Comparison of ENCODE assay signal across 8 cellular contexts in the genomic region with DNA sequence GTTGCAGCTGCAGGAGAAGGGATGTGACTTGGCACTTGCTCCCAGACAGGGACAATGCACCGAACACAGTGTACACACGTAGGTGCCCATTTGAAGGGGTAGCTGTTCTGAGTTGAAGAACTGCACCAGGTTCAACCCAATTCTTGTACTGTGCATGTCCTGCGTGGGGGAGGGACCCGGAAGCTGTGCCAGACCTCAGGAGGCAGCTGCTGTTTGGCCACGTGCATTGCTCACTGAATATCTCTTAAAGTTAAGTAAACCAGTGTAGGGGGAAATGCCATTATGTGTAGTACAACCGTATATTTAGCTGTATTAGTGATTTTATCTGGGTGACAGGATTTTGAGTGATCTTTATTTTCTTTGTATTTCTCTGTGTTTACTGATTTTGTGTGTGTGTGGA. TPM values are rescaled to one million over a fixed set of nuclear protein-coding genes. Genes with fewer than 3 reads are reported as not detected.
A peak's percentile ranks its signal among the peaks of the same experiment; 100 is the strongest.
DNase-seq lines count a peak whose midpoint lies in the region; ATAC-seq, FAIRE-seq and TF ChIP-seq lines count a peak whose summit lies in the region.

No MANE protein-coding gene starts in this region.

- H3K36me3 Mint-ChIP-seq in activated naive CD8-positive, alpha-beta T cell, result no peaks in the 10 kb centered on the region

- intact Hi-C loops in kidney (cut with DNase I) (no loop called here), aorta (cut with DNase I) (no loop called here)

- H3K27me3 Mint-ChIP-seq in activated naive CD8-positive, alpha-beta T cell, result no peaks in the 10 kb centered on the region

- H3K36me3 ChIP-seq in kidney (ENCODE audit: control insufficient read depth in 1 of 2, insufficient read depth in 2 of 2, low read length in 2 of 2) (no peaks in the 10 kb centered on the region), stomach smooth muscle (ENCODE audit: control insufficient read depth in 2 of 2, insufficient read depth in 2 of 2, low read length in 2 of 2) (no peaks in the 10 kb centered on the region), aorta (ENCODE audit: control insufficient read depth in 1 of 2, insufficient read depth in 2 of 2, low read length in 1 of 2) (no peaks in the 10 kb centered on the region)

- CTCF ChIA-PET in A549 (lab: Yijun Ruan, JAX), result interaction anchor here (0.8 to 9.2 kb wide), 35 partner anchors 10 to 1353 kb away, joined by 3 to 161 read pairs (median 5); partner anchors contain the start of gene RBBP7

- H3K9me3 Mint-ChIP-seq in activated naive CD8-positive, alpha-beta T cell (ENCODE audit: low read depth), result no peaks in the 10 kb centered on the region

- peak overlapping the region; percentile 87 for H3K4me2 ChIP-seq in A549

- H3K27ac Mint-ChIP-seq in activated naive CD8-positive, alpha-beta T cell, result peak overlapping the region; percentile 16

- H3K9me3 ChIP-seq in A549 (no peaks in the 10 kb centered on the region), kidney (ENCODE audit: control insufficient read depth in 1 of 2, low read length in 2 of 2) (no peaks in the 10 kb centered on the region), stomach smooth muscle (ENCODE audit: control insufficient read depth in 2 of 2, low read length in 2 of 2) (no peaks in the 10 kb centered on the region), aorta (ENCODE audit: control insufficient read depth, low read length) (no peaks in the 10 kb centered on the region)

- H3K27me3 ChIP-seq in stomach smooth muscle (ENCODE audit: control insufficient read depth in 1 of 2, insufficient read depth in 2 of 2, low read length in 2 of 2) (peaks cover 0 to 8% of the 10 kb centered on the region in 2 donors), aorta (ENCODE audit: control insufficient read depth in 1 of 2, insufficient read depth in 2 of 2, low read length in 1 of 2) (no peaks in the 10 kb centered on the region)

- no peak for TF ChIP-seq RAD21 in A549 (conservative IDR thresholded peaks at IDR 0.05 in 1 of 2, IDR thresholded peaks at IDR 0.05 in 1 of 2)

- H3K27ac ChIP-seq in A549, result peak overlapping the region; percentile 73 to 86
- H3K27ac ChIP-seq in kidney (ENCODE audit: low read depth in 2 of 2, low read length in 2 of 2), result no peak overlapping the region
- no peak overlapping the region for H3K27ac ChIP-seq in stomach smooth muscle (ENCODE audit: low read length)
- H3K27ac ChIP-seq in aorta (ENCODE audit: low read depth in 1 of 2, low read length in 2 of 2), result no peak overlapping the region

- DNase-seq in A549 (ENCODE audit: low read depth in 1 of 2, low spot score in 1 of 2) (peak in 1 of 2 experiments; percentile 21), GM10266 (ENCODE audit: extremely low spot score) (peak; percentile 3), NCI-H1092 (lab: John Stamatoyannopoulos, UW) (peak; percentile 28), kidney (no peak), aorta (no peak), D341Med (ENCODE audit: low spot score) (no peak)

- ATAC-seq in A549 (peak; percentile 62 to 63), aorta (ENCODE audit: low FRiP score) (no peak)

- POLR2A ChIA-PET in A549 (lab: Yijun Ruan, JAX), result interaction anchor here (0.5 to 2.7 kb wide), 5 partner anchors 11 to 231 kb away, joined by 3 to 22 read pairs (median 4); partner anchors contain the start of gene RBBP7

- peak overlapping the region; percentile 50 for H3K4me3 ChIP-seq in A549
- peak overlapping the region; percentile 42 to 73 for H3K4me3 ChIP-seq in kidney (ENCODE audit: low read length in 2 of 2)
- H3K4me3 ChIP-seq in stomach smooth muscle (ENCODE audit: low read length in 2 of 2), result peak overlapping the region; percentile 63 to 74
- H3K4me3 ChIP-seq in aorta (ENCODE audit: low read length in 2 of 2), result no peak overlapping the region

- peak overlapping the region; percentile 83 for H3K4me3 Mint-ChIP-seq in activated naive CD8-positive, alpha-beta T cell

- peaks cover 9% of the 10 kb centered on the region for H3K4me1 Mint-ChIP-seq in activated naive CD8-positive, alpha-beta T cell (ENCODE audit: low read depth)

- H3K9ac ChIP-seq in kidney (ENCODE audit: low read length in 2 of 2) (no peak overlapping the region), stomach smooth muscle (ENCODE audit: low read length in 2 of 2) (no peak overlapping the region)

- peak; percentile 13 for FAIRE-seq in A549 (lab: Jason Lieb, UNC)
- FAIRE-seq in kidney (lab: Jason Lieb, UNC), result no peak

- no peak for TF ChIP-seq POLR2A in A549 (IDR thresholded peaks at IDR 0.05; ENCODE audit: low read length)

- H3K4me1 ChIP-seq in A549, result no peaks in the 10 kb centered on the region
- peaks cover 0 to 4% of the 10 kb centered on the region in 2 donors for H3K4me1 ChIP-seq in kidney (ENCODE audit: control insufficient read depth in 1 of 2, insufficient read depth in 1 of 2, low read depth in 1 of 2, low read length in 2 of 2)
- H3K4me1 ChIP-seq in stomach smooth muscle (ENCODE audit: control insufficient read depth, insufficient read depth, low read length), result no peaks in the 10 kb centered on the region
- H3K4me1 ChIP-seq in aorta (ENCODE audit: control insufficient read depth in 1 of 2, insufficient read depth in 2 of 2, low read length in 2 of 2), result peaks cover 0 to 2% of the 10 kb centered on the region in 2 donors

- TF ChIP-seq CTCF in A549 (IDR thresholded peaks at IDR 0.05) (no peak), GM10266 (IDR thresholded peaks at IDR 0.05; ENCODE audit: control insufficient read depth, insufficient read depth, low read depth, missing control alignments) (no peak), kidney (IDR thresholded peaks at IDR 0.05; ENCODE audit: borderline replicate concordance, extremely low read depth, insufficient read depth) (no peak)

- WGBS in A549 (ENCODE audit: missing lambda C conversion rate), result 22% methylated on average over 6 of the region's 6 CpGs
- WGBS in aorta, 2 donors, result 4 to 26% methylated on average over 6 of the region's 6 CpGs

- no peak for TF ChIP-seq EP300 in A549 (IDR thresholded peaks at IDR 0.05)

TF ChIP-seq in A549, 52 proteins besides CTCF, POLR2A, EP300 and RAD21:
- TF ChIP-seq, protein P1, sequence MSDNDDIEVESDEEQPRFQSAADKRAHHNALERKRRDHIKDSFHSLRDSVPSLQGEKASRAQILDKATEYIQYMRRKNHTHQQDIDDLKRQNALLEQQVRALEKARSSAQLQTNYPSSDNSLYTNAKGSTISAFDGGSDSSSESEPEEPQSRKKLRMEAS (IDR thresholded peaks at IDR 0.05), result peak; percentile 19; the same call in 1 of the 2 replicates
- no peak for TF ChIP-seq ZNF302 (CRISPR knock-in tag; IDR thresholded peaks at IDR 0.05)

RNA-seq across cellular contexts. Expression of gene RBBP7, which starts 12.0 kb away (rescaled TPM):
- polyA plus RNA-seq in A549 (2011; rRNA removed), result 301 and 311 TPM in 2 replicates
- 172 and 177 TPM in 2 replicates for polyA plus RNA-seq in A549 (2012; cell fraction: cytosol; rRNA removed)
- polyA plus RNA-seq in A549 (2012; cell fraction: nucleus; rRNA removed), result 95.5 and 159 TPM in 2 replicates
- 222 to 232 TPM (median 232 TPM) in 3 replicates for polyA plus RNA-seq in A549 (2017; fragmentation: RNase III; extraction: RNeasy Plus Mini Kit Qiagen cat#74134 plus additional on column Dnase treatment)
- polyA minus RNA-seq in A549 (2011; rRNA and poly(A)+ RNA removed), result 133 TPM in 2 replicates
- total RNA-seq in kidney, result 95.2 TPM
- polyA plus RNA-seq in kidney (ENCODE audit: insufficient read depth, low read depth, low replicate concordance), result 112 TPM
- total RNA-seq in aorta, result 10 to 100 TPM; 89.4 to 97.5 TPM
- 100 to 1,000 TPM in 1 of 2 donors, 10 to 100 TPM in 1; 66.9 to 159 TPM for polyA plus RNA-seq in aorta

Comparison
In these comparisons a context has a peak if more than half of its experiments do, and no peak if none do; other contexts are left out.
1. DNase-seq: peak in GM10266 (single experiment) and NCI-H1092 (single experiment); none in kidney (single experiment), aorta (0 of 2) and D341Med (single experiment).
2. H3K27ac ChIP-seq: peak in A549 (2 of 2); none in kidney (0 of 2), stomach smooth muscle (single experiment) and aorta (0 of 2).
3. H3K4me3 ChIP-seq: peak in A549 (single experiment), kidney (2 of 2) and stomach smooth muscle (2 of 2); none in aorta (0 of 2).